8 cellular contexts compared by ENCODE assay signal in genomic region chr20:51318058-51318960, GRCh38.
A peak's percentile ranks its signal among the peaks of the same experiment; 100 is the strongest.
DNase-seq lines count a peak whose midpoint lies in the region; ATAC-seq and TF ChIP-seq lines count a peak whose summit lies in the region.

No MANE protein-coding gene starts in this region.

- H3K27me3 ChIP-seq in neural cell (ENCODE audit: insufficient read depth, low read depth, low read length) = no peaks in the 10 kb centered on the region

- no peaks in the 10 kb centered on the region for H3K79me2 ChIP-seq in neural cell (replicated peaks; ENCODE audit: insufficient read depth, low read length)

- no peaks in the 10 kb centered on the region for H3K27me3 Mint-ChIP-seq in activated CD4-positive, alpha-beta T cell treated with anti-CD3 and anti-CD28 coated beads, Interleukin-2, amount 10 ng/mL, durations not matched to agents 24 days and 14 days

- H3K4me3 ChIP-seq in neural cell (ENCODE audit: low read length) = no peak overlapping the region

- peaks cover 4% of the 10 kb centered on the region for H3K9me3 Mint-ChIP-seq in activated CD4-positive, alpha-beta T cell treated with anti-CD3 and anti-CD28 coated beads, Interleukin-2, amount 10 ng/mL, durations not matched to agents 24 days and 14 days

- TF ChIP-seq CTCF in neural cell (IDR thresholded peaks at IDR 0.05; ENCODE audit: poor library complexity, severe bottlenecking) = peak; percentile 43

- H3K4me3 Mint-ChIP-seq in activated CD4-positive, alpha-beta T cell treated with anti-CD3 and anti-CD28 coated beads, Interleukin-2, amount 10 ng/mL, durations not matched to agents 24 days and 14 days = no peak overlapping the region

- intact Hi-C loops in activated CD4-positive, alpha-beta T cell treated with anti-CD3 and anti-CD28 coated beads, Interleukin-2, amount 10 ng/mL, durations not matched to agents 24 days and 14 days (cut with micrococcal nuclease) = loop anchor here (10.0 kb wide), 1 partner anchor 624 kb away; the partner anchor contains the start of gene RIPOR3

- no peaks in the 10 kb centered on the region for H3K9me3 ChIP-seq in neural cell (ENCODE audit: low read length)

- H3K27ac ChIP-seq in neural cell (ENCODE audit: low read length) = peak overlapping the region; percentile 37

- peak; percentile 92 for DNase-seq in ELF-1 (ENCODE audit: low read depth, low spot score)
- DNase-seq in NCI-H1105 (lab: John Stamatoyannopoulos, UW) = peak; percentile 63
- DNase-seq in activated CD4-positive, alpha-beta T cell treated with anti-CD3 and anti-CD28 coated beads, Interleukin-2, amount 10 ng/mL, durations not matched to agents 24 days and 14 days = peak; percentile 79
- peak; percentile 4 for DNase-seq in effector CD8-positive, alpha-beta T cell (lab: John Stamatoyannopoulos, UW)
- DNase-seq in AML-193 (lab: John Stamatoyannopoulos, UW) = no peak
- DNase-seq in ureter (ENCODE audit: low spot score) = no peak

- no peaks in the 10 kb centered on the region for H3K9me2 ChIP-seq in neural cell (ENCODE audit: insufficient read depth, low read length)

- no peak overlapping the region for H3K27ac Mint-ChIP-seq in activated CD4-positive, alpha-beta T cell treated with anti-CD3 and anti-CD28 coated beads, Interleukin-2, amount 10 ng/mL, durations not matched to agents 24 days and 14 days

- H3K4me1 Mint-ChIP-seq in activated CD4-positive, alpha-beta T cell treated with anti-CD3 and anti-CD28 coated beads, Interleukin-2, amount 10 ng/mL, durations not matched to agents 24 days and 14 days = peaks cover 3% of the 10 kb centered on the region

- no peak for TF ChIP-seq RAD21 in neural cell (conservative IDR thresholded peaks at IDR 0.05)

- TF ChIP-seq EP300 in neural cell (conservative IDR thresholded peaks at IDR 0.05; ENCODE audit: poor library complexity, severe bottlenecking) = no peak

- H3K4me2 ChIP-seq in neural cell (ENCODE audit: low read length) = no peak overlapping the region

- H3F3A ChIP-seq in neural cell (ENCODE audit: insufficient read depth, low read length, poor library complexity, severe bottlenecking) = no peaks in the 10 kb centered on the region

- no peak overlapping the region for H3K9ac ChIP-seq in neural cell (ENCODE audit: low read length)

- H3K36me3 ChIP-seq in neural cell (ENCODE audit: insufficient read depth, low read length) = no peaks in the 10 kb centered on the region

- H4K20me1 ChIP-seq in neural cell (ENCODE audit: insufficient read depth) = no peaks in the 10 kb centered on the region

- no peak for ATAC-seq in HG02759 (IDR thresholded peaks at IDR 0.05; ENCODE audit: unreplicated experiment)

- H2AFZ ChIP-seq in neural cell (ENCODE audit: low read depth, low read length) = peak overlapping the region; percentile 10

- no peaks in the 10 kb centered on the region for H3K36me3 Mint-ChIP-seq in activated CD4-positive, alpha-beta T cell treated with anti-CD3 and anti-CD28 coated beads, Interleukin-2, amount 10 ng/mL, durations not matched to agents 24 days and 14 days (ENCODE audit: low read depth)

TF ChIP-seq in neural cell, 6 proteins besides CTCF, POLR2A, EP300 and RAD21:
- TF ChIP-seq REST (IDR thresholded peaks at IDR 0.05; ENCODE audit: borderline replicate concordance) (no peak), EZH2 (IDR thresholded peaks at IDR 0.05; ENCODE audit: borderline replicate concordance, insufficient read depth, low read length, poor library complexity, severe bottlenecking) (no peak), TAF1 (IDR thresholded peaks at IDR 0.05; ENCODE audit: low read depth) (no peak), MXI1 (conservative IDR thresholded peaks at IDR 0.05; ENCODE audit: poor library complexity, severe bottlenecking) (no peak), POLR2AphosphoS5 (IDR thresholded peaks at IDR 0.05) (no peak), SMC3 (conservative IDR thresholded peaks at IDR 0.05; ENCODE audit: poor library complexity) (no peak)

Comparison
In these comparisons a context has a peak if more than half of its experiments do, and no peak if none do; other contexts are left out.
1. DNase-seq: peak in ELF-1 (single experiment), NCI-H1105 (single experiment), activated CD4-positive, alpha-beta T cell treated with anti-CD3 and anti-CD28 coated beads, Interleukin-2, amount 10 ng/mL, durations not matched to agents 24 days and 14 days (single experiment) and effector CD8-positive, alpha-beta T cell (single experiment); none in AML-193 (0 of 2) and ureter (single experiment).